2 cellular contexts compared by ENCODE assay signal in genomic region chr12:110718222-110718908, GRCh38.
A peak's percentile ranks its signal among the peaks of the same experiment; 100 is the strongest.
TF ChIP-seq lines count a peak whose summit lies in the region.

No MANE protein-coding gene starts in this region.

TF ChIP-seq in GM12891, 5 proteins besides CTCF, POLR2A, EP300 and RAD21:
- TF ChIP-seq TAF1 (IDR thresholded peaks at IDR 0.05; ENCODE audit: low read depth, low read length) (no peak), POU2F2 (IDR thresholded peaks at IDR 0.05; ENCODE audit: low read depth, low read length) (no peak), PAX5 (IDR thresholded peaks at IDR 0.05; ENCODE audit: insufficient read depth, low read length, severe bottlenecking) (no peak), POLR2AphosphoS5 (IDR thresholded peaks at IDR 0.05; ENCODE audit: low read depth, low read length) (peak; percentile 56; the same call in 1 of the 2 replicates), SPI1 (IDR thresholded peaks at IDR 0.05; ENCODE audit: low read depth, low read length) (peak; percentile 24; the same call in 1 of the 2 replicates)
TF ChIP-seq in GM12891: peak in this region for 2.

TF ChIP-seq in HepG2, 621 proteins besides CTCF, POLR2A, EP300 and RAD21:
- TF ChIP-seq KLF12 (CRISPR knock-in tag; IDR thresholded peaks at IDR 0.05; ENCODE audit: borderline replicate concordance) = no peak
- peak; percentile 27 for TF ChIP-seq POLR2AphosphoS2 (IDR thresholded peaks at IDR 0.05; ENCODE audit: low read depth, low read length)
- TF ChIP-seq ARID4A (CRISPR knock-in tag; IDR thresholded peaks at IDR 0.05; ENCODE audit: borderline replicate concordance) = no peak
- no peak for TF ChIP-seq ATF2 (CRISPR knock-in tag; IDR thresholded peaks at IDR 0.05)
- TF ChIP-seq RBM22 (optimal IDR thresholded peaks at IDR 0.05; ENCODE audit: low read length) = peak; percentile 57
TF ChIP-seq in HepG2: peak in this region for 2.
